ENCODE assay signal across 12 cellular contexts in genomic region chr1:26543444-26543835, GRCh38. TPM values are rescaled to one million over a fixed set of nuclear protein-coding genes. Genes with fewer than 3 reads are reported as not detected.
DNase-seq lines count a peak whose midpoint lies in the region; ATAC-seq and TF ChIP-seq lines count a peak whose summit lies in the region.
"Had no signal": no experiment of that assay in that cellular context is flagged by ENCODE, and none has a peak within 500 bp of the region (broad histone marks: within the 10 kb centered on the region; RNA-seq: fewer than 3 reads in every experiment).

No MANE protein-coding gene starts in this region.

- intact Hi-C loops in CD8-positive, alpha-beta T cell (cut with DNase I, micrococcal nuclease), result loop anchor here (2.0 to 5.0 kb wide), 3 partner anchors 15 to 284 kb away; partner anchors contain the start of genes PIGV (in 1 of the 2), RPS6KA1 (in 1 of the 2) and ZDHHC18 (in 1 of the 2)
- intact Hi-C loops in psoas muscle (cut with DNase I), result no loop called here

- H3K4me1 Mint-ChIP-seq in CD8-positive, alpha-beta T cell (ENCODE audit: low read depth), result peaks cover 90% of the 10 kb centered on the region
- H3K4me1 Mint-ChIP-seq in nephron progenitor cell, result peaks cover 58% of the 10 kb centered on the region

- H3K9me3 Mint-ChIP-seq in CD8-positive, alpha-beta T cell, result no peaks in the 10 kb centered on the region
- H3K9me3 Mint-ChIP-seq in nephron progenitor cell, result no peaks in the 10 kb centered on the region

- H3K9ac ChIP-seq in Loucy (ENCODE audit: low read depth, low read length, poor library complexity, severe bottlenecking), result peak overlapping the region; percentile 76

- H3K27ac Mint-ChIP-seq in CD8-positive, alpha-beta T cell, result peak overlapping the region; percentile 97
- no peak overlapping the region for H3K27ac Mint-ChIP-seq in nephron progenitor cell

- CTCF ChIA-PET in CD8-positive, alpha-beta T cell (lab: Charles Lee), result interaction anchor here (0.9 kb wide), 1 partner anchor 22 kb away, joined by 4 read pairs; no protein-coding TSS in a partner anchor

- H3K36me3 ChIP-seq in CD8-positive, alpha-beta T cell (ENCODE audit: insufficient read depth, low read length), result peaks cover 13% of the 10 kb centered on the region
- peaks cover 5% of the 10 kb centered on the region; the same call in 1 of the 2 replicates for H3K36me3 ChIP-seq in Loucy (ENCODE audit: insufficient read depth, low read length)
- H3K36me3 ChIP-seq in psoas muscle (ENCODE audit: insufficient read depth in 1 of 2, low read depth in 1 of 2), result no peaks in the 10 kb centered on the region
- H3K36me3 ChIP-seq: SJCRH30 had no signal

- H2AFZ ChIP-seq in Loucy (ENCODE audit: low read length), result no peak overlapping the region

- H3K9me3 ChIP-seq in CD8-positive, alpha-beta T cell (ENCODE audit: low read length), result no peaks in the 10 kb centered on the region
- H3K9me3 ChIP-seq in Loucy (ENCODE audit: insufficient read depth, low read depth, low read length) (no peaks in the 10 kb centered on the region), psoas muscle (no peaks in the 10 kb centered on the region)
- H3K9me3 ChIP-seq: SJCRH30 had no signal

- TF ChIP-seq CTCF in CD8-positive, alpha-beta T cell (IDR thresholded peaks at IDR 0.05), result no peak
- TF ChIP-seq CTCF in Loucy (conservative IDR thresholded peaks at IDR 0.05; ENCODE audit: low read length) (no peak), psoas muscle (IDR thresholded peaks at IDR 0.05) (no peak), nephron progenitor cell (IDR thresholded peaks at IDR 0.05) (no peak)

- POLR2A ChIA-PET in CD8-positive, alpha-beta T cell (lab: Charles Lee), result no interaction called here

- H3F3A ChIP-seq in Loucy (ENCODE audit: low read depth), result 0 out of 2 replicates have a peak, but pooled peaks cover 8% of the 10 kb centered on the region

- no peaks in the 10 kb centered on the region for H3K27me3 ChIP-seq in CD8-positive, alpha-beta T cell (ENCODE audit: insufficient read depth, low read length)
- H3K27me3 ChIP-seq in Loucy (ENCODE audit: insufficient read depth, low read length, poor library complexity, severe bottlenecking) (no peaks in the 10 kb centered on the region), psoas muscle (ENCODE audit: insufficient read depth in 3 of 3, low read length in 2 of 3) (no peaks in the 10 kb centered on the region)
- H3K27me3 ChIP-seq: SJCRH30 had no signal

- no peak overlapping the region for H3K27ac ChIP-seq in CD8-positive, alpha-beta T cell (ENCODE audit: low read depth, low read length)
- peak overlapping the region; percentile 92 for H3K27ac ChIP-seq in cingulate gyrus (ENCODE audit: low read depth, low read length)
- H3K27ac ChIP-seq in psoas muscle, result peak overlapping the region; percentile 41
- H3K27ac ChIP-seq: SJCRH30 had no signal

- peaks cover 23% of the 10 kb centered on the region for H4K20me1 ChIP-seq in Loucy (ENCODE audit: insufficient read depth, low read length, poor library complexity, severe bottlenecking)

- H3K4me1 ChIP-seq in CD8-positive, alpha-beta T cell (ENCODE audit: insufficient read depth, low read length), result peaks cover 93% of the 10 kb centered on the region
- H3K4me1 ChIP-seq in Loucy (ENCODE audit: insufficient read depth, low read length, poor library complexity, severe bottlenecking), result peaks cover 68% of the 10 kb centered on the region
- no peaks in the 10 kb centered on the region for H3K4me1 ChIP-seq in psoas muscle

- peaks cover 47% of the 10 kb centered on the region for H3K79me2 ChIP-seq in Loucy (ENCODE audit: insufficient read depth, low read length)

- peaks cover 16% of the 10 kb centered on the region for H3K36me3 Mint-ChIP-seq in CD8-positive, alpha-beta T cell
- H3K36me3 Mint-ChIP-seq in nephron progenitor cell (ENCODE audit: low read depth), result peaks cover 10% of the 10 kb centered on the region

- H3K9me2 ChIP-seq in Loucy (replicated peaks; ENCODE audit: low read depth, low read length), result no peaks in the 10 kb centered on the region

- 86 to 92% (median 87%) methylated on average over 5 of the region's 5 CpGs for WGBS in psoas muscle, 3 donors

- no peaks in the 10 kb centered on the region for H3K27me3 Mint-ChIP-seq in CD8-positive, alpha-beta T cell (ENCODE audit: low read depth)
- peaks cover 7% of the 10 kb centered on the region for H3K27me3 Mint-ChIP-seq in nephron progenitor cell (ENCODE audit: low read depth, poor library complexity)

- no peak overlapping the region for H3K4me3 ChIP-seq in CD8-positive, alpha-beta T cell (ENCODE audit: low read depth, low read length)
- H3K4me3 ChIP-seq in Loucy (ENCODE audit: low read length, poor library complexity, severe bottlenecking), result no peak overlapping the region
- peak overlapping the region; percentile 34 for H3K4me3 ChIP-seq in psoas muscle
- H3K4me3 ChIP-seq: SJCRH30 had no signal

- no peak for DNase-seq in CD8-positive, alpha-beta T cell
- DNase-seq in psoas muscle, result no peak
- DNase-seq in NCI-H1694 treated with DMSO at 0.1 percent for 48 hours (lab: John Stamatoyannopoulos, UW), result no peak
- DNase-seq in HUDEP-2 (lab: John Stamatoyannopoulos, UW; ENCODE audit: unreplicated experiment in 76 of 76), result no peak
- no peak for DNase-seq in nephron progenitor cell
- no peak for DNase-seq in Kasumi-1 (lab: John Stamatoyannopoulos, UW)
- DNase-seq: DMS153, foreskin melanocyte, NCI-H226, SJCRH30 had no signal

- peak overlapping the region; percentile 81 for H3K4me2 ChIP-seq in Loucy (ENCODE audit: low read depth, low read length, poor library complexity, severe bottlenecking)

- ATAC-seq in CD8-positive, alpha-beta T cell, result no peak
- ATAC-seq in psoas muscle, result no peak

- H3K4me3 Mint-ChIP-seq in CD8-positive, alpha-beta T cell, result peak overlapping the region; percentile 81
- H3K4me3 Mint-ChIP-seq in nephron progenitor cell, result no peak overlapping the region

RNA-seq across cellular contexts. Expression of gene RPS6KA1, which starts 13.9 kb away (rescaled TPM):
- total RNA-seq in CD8-positive, alpha-beta T cell, result 10 to 100 TPM; 25.8 to 30.3 TPM
- 1 to 10 TPM; 2.5 to 3.0 (median 2.7) TPM for total RNA-seq in psoas muscle
- 1 to 10 TPM in 2 of 3 donors, under 1 TPM in 1; 0.88 to 1.8 (median 1.3) TPM for polyA plus RNA-seq in psoas muscle

Comparison
In these comparisons a context has a peak if more than half of its experiments do, and no peak if none do; other contexts are left out.
1. RNA of gene RPS6KA1, which starts 13.9 kb away (total RNA-seq): 25.8 to 30.3 TPM in CD8-positive, alpha-beta T cell; 2.5 to 3.0 TPM in psoas muscle; every median in the first group is over 4 times any median in the second.
2. intact Hi-C loops: an anchor here in CD8-positive, alpha-beta T cell (2.0 to 5.0 kb wide); none called in psoas muscle.